ENCODE assay signal across 35 cellular contexts in genomic region chr16:50847166-50847565, GRCh38.
"Had no signal": no experiment of that assay in that cellular context is flagged by ENCODE, and none has a peak within 500 bp of the region (broad histone marks: within the 10 kb centered on the region; RNA-seq: fewer than 3 reads in every experiment).

No MANE protein-coding gene starts in this region.

- H3K9me3 Mint-ChIP-seq: activated B cell treated with CpG ODN at 0.5 μM for 24 hours; activated CD4-positive, alpha-beta memory T cell treated with anti-CD3 and anti-CD28 coated beads for 36 hours; activated CD4-positive, alpha-beta T cell treated with anti-CD3 and anti-CD28 coated beads, Interleukin-2, amount 10 ng/mL, durations not matched to agents 24 days and 14 days; activated CD8-positive, alpha-beta T cell treated with anti-CD3 and anti-CD28 coated beads for 36 hours; activated naive CD4-positive, alpha-beta T cell treated with anti-CD3 and anti-CD28 coated beads for 36 hours; activated naive CD4-positive, alpha-beta T cell treated with anti-CD3 and anti-CD28 coated beads, Interleukin-2, amount 50 U/mL, for 72 hours; activated naive CD8-positive, alpha-beta T cell treated with anti-CD3 and anti-CD28 coated beads for 36 hours; activated T-cell treated with anti-CD3 and anti-CD28 coated beads, Interleukin-2, amount 50 U/mL, for 4 hours; activated T-cell treated with anti-CD3 and anti-CD28 coated beads, Interleukin-2, amount 50 U/mL, for 72 hours; activated T-helper 1 cell treated with anti-CD3 and anti-CD28 coated beads, Interleukin-12 subunit alpha, Interleukin-12 subunit beta, Interleukin-2, Interleukin-4 antibody, amounts not matched to agents 30 ng/mL and 10 ng/mL and 1 ng/mL, durations not matched to agents 14 hours and 24 hours and 36 hours; activated T-helper 17 cell treated with anti-CD3 and anti-CD28 coated beads, Interleukin-2, amount 50 U/mL, for 72 hours; T-helper 1 cell treated with Interleukin-12 subunit alpha and Interleukin-12 subunit beta and Interleukin-4 antibody, amounts not matched to agents 30 μg/mL and 1 μg/mL, for 36 hours; T-helper 2 cell treated with Interferon-gamma antibody and Interleukin-4, amounts not matched to agents 5 μg/mL and 100 μg/mL, for 36 hours had no signal

- H3K27ac ChIP-seq: adrenal gland, body of pancreas, brain microvascular endothelial cell, breast epithelium, VCaP had no signal

- H3K9me3 ChIP-seq: adrenal gland, body of pancreas, breast epithelium had no signal

- H3K36me3 ChIP-seq: adrenal gland, brain microvascular endothelial cell, breast epithelium had no signal

- H3K4me1 Mint-ChIP-seq: activated naive CD8-positive, alpha-beta T cell treated with anti-CD3 and anti-CD28 coated beads for 36 hours had no signal

- H3K4me1 ChIP-seq: adrenal gland, breast epithelium had no signal

- DNase-seq: activated B cell treated with CpG ODN at 0.5 μM for 24 hours; activated CD4-positive, alpha-beta memory T cell treated with anti-CD3 and anti-CD28 coated beads for 36 hours; activated CD4-positive, alpha-beta T cell treated with anti-CD3 and anti-CD28 coated beads for 4 hours; activated CD4-positive, alpha-beta T cell treated with anti-CD3 and anti-CD28 coated beads, Interleukin-2, amount 50 U/mL, for 1 hour; activated CD4-positive, alpha-beta T cell treated with anti-CD3 and anti-CD28 coated beads, Interleukin-2, amount 50 U/mL, for 4 hours; activated CD4-positive, CD25-positive, alpha-beta regulatory T cell treated with anti-CD3 and anti-CD28 coated beads, Interleukin-2, amount 50 U/mL, for 72 hours; activated CD8-positive, alpha-beta memory T cell treated with anti-CD3 and anti-CD28 coated beads, Interleukin-2, amount 50 U/mL, for 4 hours; activated CD8-positive, alpha-beta T cell treated with anti-CD3 and anti-CD28 coated beads for 36 hours; activated effector memory CD4-positive, alpha-beta T cell treated with anti-CD3 and anti-CD28 coated beads, Interleukin-2, amount 50 U/mL, for 16 hours; activated gamma-delta T cell treated with Interleukin-2 at 50 U/mL for 16 hours; activated naive CD4-positive, alpha-beta T cell; activated naive CD4-positive, alpha-beta T cell treated with anti-CD3 and anti-CD28 coated beads for 36 hours; activated naive CD4-positive, alpha-beta T cell treated with anti-CD3 and anti-CD28 coated beads, Interleukin-2, amount 50 U/mL, for 16 hours; activated naive CD8-positive, alpha-beta T cell treated with anti-CD3 and anti-CD28 coated beads for 36 hours; activated T-cell treated with anti-CD3 and anti-CD28 coated beads for 4 hours; activated T-cell treated with anti-CD3 and anti-CD28 coated beads, Interleukin-2, amount 50 U/mL, for 1 hour; activated T-cell treated with anti-CD3 and anti-CD28 coated beads, Interleukin-2, amount 50 U/mL, for 4 hours; activated T-cell treated with anti-CD3 and anti-CD28 coated beads, Interleukin-2, amount 50 U/mL, for 72 hours; adrenal gland; amniotic stem cell; aorta; body of pancreas; brain microvascular endothelial cell; central memory CD4-positive, alpha-beta T cell; T-helper 1 cell; T-helper 2 cell; T-helper 9 cell had no signal

- ATAC-seq: activated CD8-positive, alpha-beta T cell treated with anti-CD3 and anti-CD28 coated beads for 36 hours; activated naive CD4-positive, alpha-beta T cell treated with anti-CD3 and anti-CD28 coated beads, Interleukin-2, amount 50 U/mL, for 72 hours; activated T-cell treated with anti-CD3 and anti-CD28 coated beads, Interleukin-2, amount 50 U/mL, for 4 hours; activated T-cell treated with anti-CD3 and anti-CD28 coated beads, Interleukin-2, amount 50 U/mL, for 72 hours; activated T-helper 17 cell treated with anti-CD3 and anti-CD28 coated beads, Interleukin-2, amount 50 U/mL, for 72 hours; body of pancreas had no signal

- H3K4me3 ChIP-seq: adrenal gland, body of pancreas, breast epithelium had no signal

- H3K27ac Mint-ChIP-seq: activated B cell treated with CpG ODN at 0.5 μM for 24 hours; activated CD4-positive, alpha-beta memory T cell treated with anti-CD3 and anti-CD28 coated beads for 36 hours; activated CD4-positive, alpha-beta T cell treated with anti-CD3 and anti-CD28 coated beads, Interleukin-2, amount 10 ng/mL, durations not matched to agents 24 days and 14 days; activated CD8-positive, alpha-beta T cell treated with anti-CD3 and anti-CD28 coated beads for 36 hours; activated naive CD4-positive, alpha-beta T cell treated with anti-CD3 and anti-CD28 coated beads for 36 hours; activated naive CD4-positive, alpha-beta T cell treated with anti-CD3 and anti-CD28 coated beads, Interleukin-2, amount 50 U/mL, for 72 hours; activated naive CD8-positive, alpha-beta T cell treated with anti-CD3 and anti-CD28 coated beads for 36 hours; activated T-cell treated with anti-CD3 and anti-CD28 coated beads, Interleukin-2, amount 50 U/mL, for 72 hours; activated T-helper 1 cell treated with anti-CD3 and anti-CD28 coated beads, Interleukin-12 subunit alpha, Interleukin-12 subunit beta, Interleukin-2, Interleukin-4 antibody, amounts not matched to agents 30 ng/mL and 10 ng/mL and 1 ng/mL, durations not matched to agents 14 hours and 24 hours and 36 hours; activated T-helper 17 cell treated with anti-CD3 and anti-CD28 coated beads, Interleukin-2, amount 50 U/mL, for 72 hours; T-helper 1 cell treated with Interleukin-12 subunit alpha and Interleukin-12 subunit beta and Interleukin-4 antibody, amounts not matched to agents 30 μg/mL and 1 μg/mL, for 36 hours; T-helper 2 cell treated with Interferon-gamma antibody and Interleukin-4, amounts not matched to agents 5 μg/mL and 100 μg/mL, for 36 hours had no signal

- H3K4me3 Mint-ChIP-seq: activated B cell treated with CpG ODN at 0.5 μM for 24 hours; activated CD4-positive, alpha-beta memory T cell treated with anti-CD3 and anti-CD28 coated beads for 36 hours; activated CD4-positive, alpha-beta T cell treated with anti-CD3 and anti-CD28 coated beads, Interleukin-2, amount 10 ng/mL, durations not matched to agents 24 days and 14 days; activated CD8-positive, alpha-beta T cell treated with anti-CD3 and anti-CD28 coated beads for 36 hours; activated naive CD4-positive, alpha-beta T cell treated with anti-CD3 and anti-CD28 coated beads for 36 hours; activated naive CD8-positive, alpha-beta T cell treated with anti-CD3 and anti-CD28 coated beads for 36 hours; activated T-cell treated with anti-CD3 and anti-CD28 coated beads, Interleukin-2, amount 50 U/mL, for 4 hours; activated T-cell treated with anti-CD3 and anti-CD28 coated beads, Interleukin-2, amount 50 U/mL, for 72 hours; activated T-helper 1 cell treated with anti-CD3 and anti-CD28 coated beads, Interleukin-12 subunit alpha, Interleukin-12 subunit beta, Interleukin-2, Interleukin-4 antibody, amounts not matched to agents 30 ng/mL and 10 ng/mL and 1 ng/mL, durations not matched to agents 14 hours and 24 hours and 36 hours; activated T-helper 17 cell treated with anti-CD3 and anti-CD28 coated beads, Interleukin-2, amount 50 U/mL, for 72 hours; T-helper 1 cell treated with Interleukin-12 subunit alpha and Interleukin-12 subunit beta and Interleukin-4 antibody, amounts not matched to agents 30 μg/mL and 1 μg/mL, for 36 hours; T-helper 2 cell treated with Interferon-gamma antibody and Interleukin-4, amounts not matched to agents 5 μg/mL and 100 μg/mL, for 36 hours had no signal

- H3K36me3 Mint-ChIP-seq: activated CD4-positive, alpha-beta memory T cell treated with anti-CD3 and anti-CD28 coated beads for 36 hours; activated naive CD4-positive, alpha-beta T cell treated with anti-CD3 and anti-CD28 coated beads, Interleukin-2, amount 50 U/mL, for 72 hours; activated naive CD8-positive, alpha-beta T cell treated with anti-CD3 and anti-CD28 coated beads for 36 hours had no signal

- H3K27me3 ChIP-seq: adrenal gland, body of pancreas, brain microvascular endothelial cell had no signal
